8 cellular contexts compared by ENCODE assay signal in the genomic region with DNA sequence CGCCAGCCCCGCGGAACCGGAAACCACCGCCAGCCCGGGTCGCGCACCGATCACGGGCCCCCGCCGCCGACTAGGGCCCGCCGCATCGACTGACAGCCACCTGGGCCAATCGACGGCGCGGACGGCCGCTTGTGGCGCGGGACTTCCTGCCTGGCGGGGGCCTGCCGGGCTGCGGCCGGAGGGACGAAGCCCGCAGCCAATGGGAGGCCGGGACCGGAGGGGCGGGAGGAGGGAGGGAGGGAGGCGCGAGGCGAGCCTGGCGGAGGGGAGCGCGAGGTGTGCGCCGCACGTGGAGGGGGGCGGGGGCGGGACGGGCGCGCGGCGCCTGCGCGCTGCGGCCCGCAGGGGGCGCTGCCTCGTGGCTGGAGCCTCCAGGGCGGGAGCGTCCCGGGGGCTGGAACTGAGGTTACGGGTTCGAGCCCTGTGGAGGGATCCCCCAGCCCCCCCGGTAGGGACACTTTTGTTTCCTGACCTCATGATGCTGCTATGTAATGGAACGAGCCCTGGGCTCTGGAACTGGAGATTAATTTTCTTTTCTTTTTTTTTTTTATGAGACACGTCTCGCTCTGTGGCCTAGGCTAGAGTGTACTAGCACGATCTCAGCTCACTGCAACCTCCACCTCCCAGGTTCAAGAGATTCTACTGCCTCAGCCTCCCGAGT. TPM values are rescaled to one million over a fixed set of nuclear protein-coding genes. Genes with fewer than 3 reads are reported as not detected.
DNase-seq lines count a peak whose midpoint lies in the region; ATAC-seq, FAIRE-seq and TF ChIP-seq lines count a peak whose summit lies in the region.

A gene with protein sequence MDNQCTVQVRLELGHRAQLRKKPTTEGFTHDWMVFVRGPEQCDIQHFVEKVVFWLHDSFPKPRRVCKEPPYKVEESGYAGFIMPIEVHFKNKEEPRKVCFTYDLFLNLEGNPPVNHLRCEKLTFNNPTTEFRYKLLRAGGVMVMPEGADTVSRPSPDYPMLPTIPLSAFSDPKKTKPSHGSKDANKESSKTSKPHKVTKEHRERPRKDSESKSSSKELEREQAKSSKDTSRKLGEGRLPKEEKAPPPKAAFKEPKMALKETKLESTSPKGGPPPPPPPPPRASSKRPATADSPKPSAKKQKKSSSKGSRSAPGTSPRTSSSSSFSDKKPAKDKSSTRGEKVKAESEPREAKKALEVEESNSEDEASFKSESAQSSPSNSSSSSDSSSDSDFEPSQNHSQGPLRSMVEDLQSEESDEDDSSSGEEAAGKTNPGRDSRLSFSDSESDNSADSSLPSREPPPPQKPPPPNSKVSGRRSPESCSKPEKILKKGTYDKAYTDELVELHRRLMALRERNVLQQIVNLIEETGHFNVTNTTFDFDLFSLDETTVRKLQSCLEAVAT (minus strand): TSS at position 45 of the 661 bp plus-strand sequence. CDS start 191 bp downstream, outside the sequence.

- ATAC-seq in HG02840 (IDR thresholded peaks at IDR 0.05; ENCODE audit: low FRiP score, unreplicated experiment), result peak; percentile 82

- TF ChIP-seq POLR2A in GM12891 (IDR thresholded peaks at IDR 0.05; ENCODE audit: low read depth, low read length) (no peak), prostate gland (IDR thresholded peaks at IDR 0.05) (peak; percentile 43)

- H3K4me1 ChIP-seq in left ventricle myocardium inferior, result peaks cover 47% of the 10 kb centered on the region
- H3K4me1 ChIP-seq in prostate gland (replicated peaks), result peaks cover 9% of the 10 kb centered on the region
- H3K4me1 ChIP-seq in urinary bladder (ENCODE audit: insufficient read depth), result peaks cover 2% of the 10 kb centered on the region

- peak within 1 kb of the TSS; percentile 83 for H3K27ac Mint-ChIP-seq in T-helper 1 cell treated with Interleukin-12 subunit alpha and Interleukin-12 subunit beta and Interleukin-4 antibody, amounts not matched to agents 30 μg/mL and 1 μg/mL, for 36 hours

- H3K36me3 ChIP-seq in left ventricle myocardium inferior (no peaks in the 10 kb centered on the region), prostate gland (no peaks in the 10 kb centered on the region), urinary bladder (ENCODE audit: insufficient read depth) (no peaks in the 10 kb centered on the region)

- TF ChIP-seq CTCF in left ventricle myocardium inferior (IDR thresholded peaks at IDR 0.05; ENCODE audit: borderline replicate concordance) (peak; percentile 85), prostate gland (IDR thresholded peaks at IDR 0.05) (peak; percentile 50 to 85 (median 78))

- no peaks in the 10 kb centered on the region for H3K9me3 Mint-ChIP-seq in T-helper 1 cell treated with Interleukin-12 subunit alpha and Interleukin-12 subunit beta and Interleukin-4 antibody, amounts not matched to agents 30 μg/mL and 1 μg/mL, for 36 hours

- DNase-seq in GM12891 (ENCODE audit: insufficient read length, low spot score), result peak; percentile 100
- DNase-seq in NCI-H146 treated with DMSO at 0.1 percent for 48 hours (lab: John Stamatoyannopoulos, UW; ENCODE audit: unreplicated experiment), result peak; percentile 61
- peak; percentile 95 for DNase-seq in amniotic stem cell (lab: John Stamatoyannopoulos, UW)
- peak; percentile 98 for DNase-seq in left ventricle myocardium inferior
- DNase-seq in prostate gland (ENCODE audit: low spot score), result peak; percentile 97

- H3K9me3 ChIP-seq in left ventricle myocardium inferior (replicated peaks) (no peaks in the 10 kb centered on the region), prostate gland (no peaks in the 10 kb centered on the region)

- H3K27ac ChIP-seq in left ventricle myocardium inferior (replicated peaks) (peak within 1 kb of the TSS; percentile 80), prostate gland (peak within 1 kb of the TSS; percentile 62 to 81), urinary bladder (ENCODE audit: low read depth) (peak within 1 kb of the TSS; percentile 66)

- H3K4me3 ChIP-seq in left ventricle myocardium inferior, result peak within 1 kb of the TSS; percentile 91
- H3K4me3 ChIP-seq in prostate gland, result peak within 1 kb of the TSS; percentile 76 to 83
- peak within 1 kb of the TSS; percentile 99 for H3K4me3 ChIP-seq in urinary bladder (ENCODE audit: low read depth, low read length)

- peak; percentile 100 for FAIRE-seq in GM12891 (lab: Jason Lieb, UNC)

- WGBS in prostate gland, result 8% methylated on average over 33 of the region's 66 CpGs
- 3% methylated on average over 65 of the region's 66 CpGs for WGBS in urinary bladder

- intact Hi-C loops in left ventricle myocardium inferior (cut with micrococcal nuclease) (no loop called here), prostate gland (cut with DNase I) (loop anchor here (5.0 to 10.0 kb wide), 3 partner anchors 63 to 225 kb away; a partner anchor contains a TSS)

- H3K4me1 Mint-ChIP-seq in T-helper 1 cell treated with Interleukin-12 subunit alpha and Interleukin-12 subunit beta and Interleukin-4 antibody, amounts not matched to agents 30 μg/mL and 1 μg/mL, for 36 hours (ENCODE audit: low read depth), result peaks cover 21% of the 10 kb centered on the region

- H3K4me3 Mint-ChIP-seq in T-helper 1 cell treated with Interleukin-12 subunit alpha and Interleukin-12 subunit beta and Interleukin-4 antibody, amounts not matched to agents 30 μg/mL and 1 μg/mL, for 36 hours, result peak within 1 kb of the TSS; percentile 93

- H3K27me3 ChIP-seq in left ventricle myocardium inferior (ENCODE audit: low read depth) (no peaks in the 10 kb centered on the region), prostate gland (replicated peaks; ENCODE audit: insufficient read depth) (no peaks in the 10 kb centered on the region)

- no peaks in the 10 kb centered on the region for H3K36me3 Mint-ChIP-seq in T-helper 1 cell treated with Interleukin-12 subunit alpha and Interleukin-12 subunit beta and Interleukin-4 antibody, amounts not matched to agents 30 μg/mL and 1 μg/mL, for 36 hours (ENCODE audit: low read depth)

- H3K27me3 Mint-ChIP-seq in T-helper 1 cell treated with Interleukin-12 subunit alpha and Interleukin-12 subunit beta and Interleukin-4 antibody, amounts not matched to agents 30 μg/mL and 1 μg/mL, for 36 hours (ENCODE audit: low read depth), result no peaks in the 10 kb centered on the region

TF ChIP-seq in GM12891, 5 proteins besides CTCF, POLR2A, EP300 and RAD21:
- no peak for TF ChIP-seq PAX5 (IDR thresholded peaks at IDR 0.05; ENCODE audit: insufficient read depth, low read length, severe bottlenecking)

RNA-seq across cellular contexts. Expression of the gene that starts here (rescaled TPM):
- polyA plus RNA-seq in GM12891 (2012; ENCODE audit: low read depth, missing spikeins), result 13.6 TPM
- total RNA-seq in left ventricle myocardium inferior (36.0 TPM), prostate gland (10 to 100 TPM; 39.9 to 41.4 TPM), urinary bladder (7.5 TPM)
- polyA plus RNA-seq in urinary bladder, result 46.6 TPM

Comparison
In these comparisons a context has a peak if more than half of its experiments do, and no peak if none do; other contexts are left out.
1. Peak in every context shown above with its lines: DNase-seq, ATAC-seq, H3K4me3 ChIP-seq and H3K27ac ChIP-seq.